ENCODE assay signal across 1 cellular context in genomic region chr22:18070556-18071306, GRCh38.
TF ChIP-seq lines count a peak whose summit lies in the region.

No MANE protein-coding gene starts in this region.

TF ChIP-seq in K562, 482 proteins besides CTCF, POLR2A, EP300 and RAD21:
- no peak for TF ChIP-seq CUX1 (CRISPR knock-in tag; IDR thresholded peaks at IDR 0.05)
- peak in 1 of 2 experiments; percentile 28; a peak in 1 of 3 replicates for TF ChIP-seq CBX3 (IDR thresholded peaks at IDR 0.05; ENCODE audit: borderline replicate concordance in 1 of 2, low read length in 2 of 2)
- peak; percentile 53 for TF ChIP-seq ETV1 (tag; conservative IDR thresholded peaks at IDR 0.05; ENCODE audit: low read depth)
- TF ChIP-seq EGR1 (conservative IDR thresholded peaks at IDR 0.05) = 0 out of 2 replicates have a peak, but pooled peaks have one; percentile 28
- no peak for TF ChIP-seq ZNF263 (CRISPR knock-in tag; IDR thresholded peaks at IDR 0.05; ENCODE audit: borderline replicate concordance)
- peak; percentile 97 for TF ChIP-seq CBX1 (IDR thresholded peaks at IDR 0.05; ENCODE audit: low read depth)
- TF ChIP-seq DPF2 (IDR thresholded peaks at IDR 0.05) = 0 out of 2 replicates have a peak, but pooled peaks have one; percentile 18
- TF ChIP-seq CTCFL (IDR thresholded peaks at IDR 0.05; ENCODE audit: borderline replicate concordance, insufficient read depth, low read depth, low read length, poor library complexity, severe bottlenecking) = peak; percentile 33
- peak; percentile 96 for TF ChIP-seq CHD4 (IDR thresholded peaks at IDR 0.05; ENCODE audit: insufficient read depth, insufficient replicate concordance, low read depth, low read length, poor library complexity, severe bottlenecking)
